22 cellular contexts compared by ENCODE assay signal in the genomic region with DNA sequence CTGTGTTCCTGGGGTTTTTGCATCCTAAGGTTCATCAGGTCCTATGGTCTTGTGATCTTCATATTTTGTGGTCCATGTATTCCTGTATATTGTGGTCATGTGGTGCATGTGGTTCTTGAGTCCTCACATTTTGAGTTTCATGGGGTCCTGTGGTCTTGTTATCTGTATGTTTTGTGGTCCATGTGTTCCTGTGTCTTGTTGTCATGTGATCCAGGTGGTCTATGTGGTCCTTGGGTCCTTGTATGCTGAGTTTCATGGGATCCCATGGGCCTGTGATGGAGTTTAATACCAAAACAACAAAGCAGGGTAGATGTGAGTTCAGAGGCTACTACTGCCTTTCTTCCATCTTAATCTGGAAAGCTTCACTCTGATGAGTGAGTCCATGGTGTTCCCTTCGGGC.
"Had no signal": no experiment of that assay in that cellular context is flagged by ENCODE, and none has a peak within 500 bp of the region (broad histone marks: within the 10 kb centered on the region; RNA-seq: fewer than 3 reads in every experiment).

No MANE protein-coding gene starts in this region.

- H3K27ac Mint-ChIP-seq: dendritic cell treated with granulocyte-macrophage colony-stimulating factor and Interleukin-4, amounts not matched to agents 40 ng/mL and 50 ng/mL, for 4 days; endodermal cell had no signal

- H3K4me3 Mint-ChIP-seq: dendritic cell treated with granulocyte-macrophage colony-stimulating factor and Interleukin-4, amounts not matched to agents 40 ng/mL and 50 ng/mL, for 4 days; effector memory CD8-positive, alpha-beta T cell; endodermal cell had no signal

- H3K27me3 Mint-ChIP-seq: dendritic cell treated with granulocyte-macrophage colony-stimulating factor and Interleukin-4, amounts not matched to agents 40 ng/mL and 50 ng/mL, for 4 days had no signal

- H3K27me3 ChIP-seq: colonic mucosa, dorsolateral prefrontal cortex, foreskin keratinocyte, gastrocnemius medialis, gastroesophageal sphincter had no signal

- H3K9me3 ChIP-seq: colonic mucosa, esophagus squamous epithelium, gastrocnemius medialis, gastroesophageal sphincter, heart left ventricle, heart right ventricle had no signal

- H3K4me3 ChIP-seq: colonic mucosa, dorsolateral prefrontal cortex, esophagus squamous epithelium, gastrocnemius medialis, gastroesophageal sphincter, heart left ventricle, heart right ventricle had no signal

- H3K36me3 ChIP-seq: colonic mucosa, esophagus squamous epithelium, gastrocnemius medialis, gastroesophageal sphincter, heart left ventricle, heart right ventricle had no signal

- H3K4me1 ChIP-seq: colonic mucosa, esophagus squamous epithelium, foreskin keratinocyte, gastrocnemius medialis, gastroesophageal sphincter, heart left ventricle, heart right ventricle had no signal

- H3K9me3 Mint-ChIP-seq: effector memory CD8-positive, alpha-beta T cell had no signal

- DNase-seq: colonic mucosa; cortex of kidney; dermis blood vessel endothelial cell; dorsolateral prefrontal cortex; effector CD4-positive, alpha-beta T cell; effector CD8-positive, alpha-beta T cell; effector memory CD4-positive, alpha-beta T cell; effector memory CD8-positive, alpha-beta T cell; erythroblast; esophagus squamous epithelium; foreskin fibroblast; foreskin keratinocyte; foreskin melanocyte; gastrocnemius medialis; glutamatergic neuron; heart left ventricle; heart right ventricle had no signal

- H3K27ac ChIP-seq: colonic mucosa, dorsolateral prefrontal cortex, epithelial cell of prostate, esophagus squamous epithelium, foreskin keratinocyte, gastrocnemius medialis, gastroesophageal sphincter, heart left ventricle, heart right ventricle had no signal

- ATAC-seq: effector memory CD8-positive, alpha-beta T cell; esophagus mucosa; foreskin keratinocyte; gastrocnemius medialis; gastroesophageal sphincter; heart left ventricle; heart right ventricle had no signal
